18 cellular contexts compared by ENCODE assay signal in the genomic region with DNA sequence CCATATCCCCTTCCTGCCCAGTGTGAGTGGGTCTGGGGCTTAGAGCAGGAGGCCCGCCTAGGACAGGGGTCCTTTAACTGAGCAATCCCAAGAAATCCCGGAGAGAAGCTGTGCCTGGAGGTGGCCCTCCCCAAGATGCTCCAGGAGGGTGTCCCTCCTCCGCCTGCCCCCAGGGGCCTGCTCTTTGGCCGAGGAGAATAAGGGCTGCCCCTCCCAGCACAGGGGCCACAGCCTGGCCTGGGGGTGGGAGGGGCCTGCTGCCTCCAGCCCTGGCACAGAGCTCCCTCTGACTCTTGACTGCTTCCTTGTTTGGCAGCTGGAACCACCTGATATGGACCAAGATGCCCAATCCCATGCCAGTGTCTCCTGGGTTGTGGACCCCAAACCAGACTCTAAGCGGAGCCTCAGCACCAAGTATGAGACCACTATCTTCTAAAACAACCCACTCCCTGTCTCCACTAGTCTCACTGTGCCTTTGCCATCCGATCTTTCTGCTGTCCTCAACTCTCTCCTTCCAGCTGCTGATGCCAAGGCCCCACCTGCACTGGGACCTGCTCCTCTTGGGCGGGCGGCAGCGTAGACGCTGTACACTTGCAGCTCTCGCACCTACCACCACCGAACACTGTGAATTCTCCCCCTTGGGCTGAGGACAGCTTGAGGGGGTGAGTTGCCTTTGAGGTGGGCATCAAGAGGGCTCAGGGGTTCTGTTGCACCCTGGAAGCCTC. TPM values are rescaled to one million over a fixed set of nuclear protein-coding genes. Genes with fewer than 3 reads are reported as not detected.
DNase-seq lines count a peak whose midpoint lies in the region; ATAC-seq and TF ChIP-seq lines count a peak whose summit lies in the region.
"Had no signal": no experiment of that assay in that cellular context is flagged by ENCODE, and none has a peak within 500 bp of the region (broad histone marks: within the 10 kb centered on the region; RNA-seq: fewer than 3 reads in every experiment).

No MANE protein-coding gene starts in this region.

- no peaks in the 10 kb centered on the region for H3K9me3 Mint-ChIP-seq in stimulated activated naive B cell treated with anti-CD40 and anti-IgM and Interleukin-4, amounts not matched to agents 10 μg/mL and 1 μg/mL and 100 μg/mL, for 72 hours
- H3K9me3 Mint-ChIP-seq: activated CD4-positive, alpha-beta T cell treated with anti-CD3 and anti-CD28 coated beads, Interleukin-2, amount 10 ng/mL, durations not matched to agents 24 days and 14 days had no signal

- peak overlapping the region; percentile 24 for H3K27ac Mint-ChIP-seq in T-helper 17 cell
- H3K27ac Mint-ChIP-seq in stimulated activated naive B cell treated with anti-CD40 and anti-IgM and Interleukin-4, amounts not matched to agents 10 μg/mL and 1 μg/mL and 100 μg/mL, for 72 hours: peak overlapping the region; percentile 15
- H3K27ac Mint-ChIP-seq: activated CD4-positive, alpha-beta T cell treated with anti-CD3 and anti-CD28 coated beads, Interleukin-2, amount 10 ng/mL, durations not matched to agents 24 days and 14 days; B cell had no signal

- ATAC-seq in T-helper 17 cell: no peak
- ATAC-seq in stimulated activated naive B cell treated with anti-CD40 and anti-IgM and Interleukin-4, amounts not matched to agents 10 μg/mL and 1 μg/mL and 100 μg/mL, for 72 hours (replicated peaks): peak in 1 of 2 donors; percentile 4
- ATAC-seq in GM21367 (IDR thresholded peaks at IDR 0.05; ENCODE audit: unreplicated experiment): no peak
- ATAC-seq in HG02870 (IDR thresholded peaks at IDR 0.05; ENCODE audit: unreplicated experiment): no peak

- H3K4me1 Mint-ChIP-seq in T-helper 17 cell: peaks cover 3% of the 10 kb centered on the region
- peaks cover 2 to 4% of the 10 kb centered on the region in 2 donors for H3K4me1 Mint-ChIP-seq in stimulated activated naive B cell treated with anti-CD40 and anti-IgM and Interleukin-4, amounts not matched to agents 10 μg/mL and 1 μg/mL and 100 μg/mL, for 72 hours
- H3K4me1 Mint-ChIP-seq: activated CD4-positive, alpha-beta T cell treated with anti-CD3 and anti-CD28 coated beads, Interleukin-2, amount 10 ng/mL, durations not matched to agents 24 days and 14 days; B cell had no signal

- peaks cover 14% of the 10 kb centered on the region for H3K36me3 Mint-ChIP-seq in T-helper 17 cell (ENCODE audit: low read depth)
- H3K36me3 Mint-ChIP-seq in stimulated activated naive B cell treated with anti-CD40 and anti-IgM and Interleukin-4, amounts not matched to agents 10 μg/mL and 1 μg/mL and 100 μg/mL, for 72 hours: peaks cover 46 to 68% of the 10 kb centered on the region in 2 donors

- H3K4me3 Mint-ChIP-seq in T-helper 17 cell: no peak overlapping the region
- H3K4me3 Mint-ChIP-seq in stimulated activated naive B cell treated with anti-CD40 and anti-IgM and Interleukin-4, amounts not matched to agents 10 μg/mL and 1 μg/mL and 100 μg/mL, for 72 hours: no peak overlapping the region
- H3K4me3 Mint-ChIP-seq: activated CD4-positive, alpha-beta T cell treated with anti-CD3 and anti-CD28 coated beads, Interleukin-2, amount 10 ng/mL, durations not matched to agents 24 days and 14 days; B cell had no signal

- no peaks in the 10 kb centered on the region for H3K9me3 ChIP-seq in T-helper 17 cell (ENCODE audit: control insufficient read depth, low read length, poor library complexity, severe bottlenecking)
- H3K9me3 ChIP-seq: Caco-2 had no signal

- no peaks in the 10 kb centered on the region for H3K27me3 Mint-ChIP-seq in T-helper 17 cell
- H3K27me3 Mint-ChIP-seq in stimulated activated naive B cell treated with anti-CD40 and anti-IgM and Interleukin-4, amounts not matched to agents 10 μg/mL and 1 μg/mL and 100 μg/mL, for 72 hours: no peaks in the 10 kb centered on the region
- H3K27me3 Mint-ChIP-seq: activated CD4-positive, alpha-beta T cell treated with anti-CD3 and anti-CD28 coated beads, Interleukin-2, amount 10 ng/mL, durations not matched to agents 24 days and 14 days; B cell had no signal

- peak; percentile 18 for DNase-seq in GM13976 (ENCODE audit: low spot score)
- DNase-seq in T-helper 17 cell: no peak
- peak; percentile 4 for DNase-seq in iPS-NIHi7 (ENCODE audit: extremely low spot score)
- DNase-seq in stimulated activated naive B cell treated with anti-CD40 and anti-IgM and Interleukin-4, amounts not matched to agents 10 μg/mL and 1 μg/mL and 100 μg/mL, for 72 hours: no peak
- no peak for DNase-seq in SHP77 treated with DMSO at 0.1 percent for 48 hours (lab: John Stamatoyannopoulos, UW)
- DNase-seq: activated CD4-positive, alpha-beta T cell treated with anti-CD3 and anti-CD28 coated beads, Interleukin-2, amount 10 ng/mL, durations not matched to agents 24 days and 14 days; activated naive CD4-positive, alpha-beta T cell treated with Interleukin-2 at 50 U/mL for 16 hours; Kasumi-1; mesenchymal stem cell; NCI-H1092 treated with DMSO at 0.1 percent for 48 hours; NCI-H510A treated with DMSO at 0.1 percent for 48 hours; stimulated activated CD4-positive, alpha-beta T cell treated with anti-CD3 and anti-CD28 coated beads, Interleukin-12 subunit alpha, Interleukin-12 subunit beta, amount 100 ng/mL, for 4 hours had no signal

- in situ Hi-C loops in GM13976 (cut with MboI; ENCODE audit: low sequenced_read_pairs, unreplicated experiment): no loop called here

- TF ChIP-seq CTCF in GM13976 (IDR thresholded peaks at IDR 0.05; ENCODE audit: borderline replicate concordance, control extremely low read depth, extremely low read depth, insufficient read depth, missing control alignments): no peak

RNA-seq across cellular contexts. Expression of a gene that starts 54.3 kb away (rescaled TPM):
- total RNA-seq in T-helper 17 cell: not detected
- total RNA-seq: activated CD4-positive, alpha-beta T cell treated with anti-CD3 and anti-CD28 coated beads, Interleukin-2, amount 10 ng/mL, durations not matched to agents 24 days and 14 days; astrocyte; B cell; Caco-2; kidney epithelial cell had no signal

Comparison
In these comparisons a context has a peak if more than half of its experiments do, and no peak if none do; other contexts are left out.
1. DNase-seq: peak in GM13976 (single experiment) and iPS-NIHi7 (single experiment); none in T-helper 17 cell (0 of 3), stimulated activated naive B cell treated with anti-CD40 and anti-IgM and Interleukin-4, amounts not matched to agents 10 μg/mL and 1 μg/mL and 100 μg/mL, for 72 hours (single experiment) and SHP77 treated with DMSO at 0.1 percent for 48 hours (single experiment).